Comparison of ENCODE assay signal across 25 cellular contexts in genomic region chr1:90407737-90408136, GRCh38.
"Had no signal": no experiment of that assay in that cellular context is flagged by ENCODE, and none has a peak within 500 bp of the region (broad histone marks: within the 10 kb centered on the region; RNA-seq: fewer than 3 reads in every experiment).

No MANE protein-coding gene starts in this region.

- H3K9me3 ChIP-seq: colonic mucosa, esophagus muscularis mucosa, esophagus squamous epithelium, gastrocnemius medialis, gastroesophageal sphincter, heart left ventricle had no signal

- H3K27me3 ChIP-seq: colonic mucosa, esophagus muscularis mucosa, esophagus squamous epithelium, gastrocnemius medialis, gastroesophageal sphincter, heart left ventricle, heart right ventricle had no signal

- H3K9me3 Mint-ChIP-seq: dendritic cell treated with granulocyte-macrophage colony-stimulating factor and Interleukin-4, amounts not matched to agents 40 ng/mL and 50 ng/mL, for 4 days; endodermal cell had no signal

- H3K4me1 ChIP-seq: colonic mucosa, esophagus muscularis mucosa, gastrocnemius medialis, gastroesophageal sphincter, heart left ventricle, heart right ventricle had no signal

- H3K36me3 ChIP-seq: colonic mucosa, esophagus muscularis mucosa, esophagus squamous epithelium, gastrocnemius medialis, gastroesophageal sphincter, heart left ventricle, heart right ventricle had no signal

- H3K27ac Mint-ChIP-seq: dendritic cell treated with granulocyte-macrophage colony-stimulating factor and Interleukin-4, amounts not matched to agents 40 ng/mL and 50 ng/mL, for 4 days; effector memory CD8-positive, alpha-beta T cell; endodermal cell had no signal

- DNase-seq: colonic mucosa; cortex of kidney; dermis blood vessel endothelial cell; dorsolateral prefrontal cortex; effector CD4-positive, alpha-beta T cell; effector CD8-positive, alpha-beta T cell; effector memory CD4-positive, alpha-beta T cell; effector memory CD8-positive, alpha-beta T cell; endodermal cell; erythroblast; esophagus squamous epithelium; foreskin fibroblast; foreskin keratinocyte; foreskin melanocyte; gastrocnemius medialis; glutamatergic neuron; head of caudate nucleus; heart left ventricle; heart right ventricle had no signal

- H3K4me3 ChIP-seq: colonic mucosa, coronary artery, dorsolateral prefrontal cortex, esophagus muscularis mucosa, esophagus squamous epithelium, gastrocnemius medialis, gastroesophageal sphincter, heart left ventricle, heart right ventricle had no signal

- H3K27ac ChIP-seq: colonic mucosa, coronary artery, dorsolateral prefrontal cortex, epithelial cell of prostate, esophagus muscularis mucosa, esophagus squamous epithelium, foreskin keratinocyte, gastrocnemius medialis, gastroesophageal sphincter, heart left ventricle, heart right ventricle had no signal

- H3K4me3 Mint-ChIP-seq: dendritic cell treated with granulocyte-macrophage colony-stimulating factor and Interleukin-4, amounts not matched to agents 40 ng/mL and 50 ng/mL, for 4 days; effector memory CD8-positive, alpha-beta T cell; endodermal cell had no signal

- ATAC-seq: effector memory CD8-positive, alpha-beta T cell; esophagus mucosa; foreskin keratinocyte; gastrocnemius medialis; gastroesophageal sphincter; heart left ventricle; heart right ventricle had no signal
